ENCODE assay signal across 16 cellular contexts in the genomic region with DNA sequence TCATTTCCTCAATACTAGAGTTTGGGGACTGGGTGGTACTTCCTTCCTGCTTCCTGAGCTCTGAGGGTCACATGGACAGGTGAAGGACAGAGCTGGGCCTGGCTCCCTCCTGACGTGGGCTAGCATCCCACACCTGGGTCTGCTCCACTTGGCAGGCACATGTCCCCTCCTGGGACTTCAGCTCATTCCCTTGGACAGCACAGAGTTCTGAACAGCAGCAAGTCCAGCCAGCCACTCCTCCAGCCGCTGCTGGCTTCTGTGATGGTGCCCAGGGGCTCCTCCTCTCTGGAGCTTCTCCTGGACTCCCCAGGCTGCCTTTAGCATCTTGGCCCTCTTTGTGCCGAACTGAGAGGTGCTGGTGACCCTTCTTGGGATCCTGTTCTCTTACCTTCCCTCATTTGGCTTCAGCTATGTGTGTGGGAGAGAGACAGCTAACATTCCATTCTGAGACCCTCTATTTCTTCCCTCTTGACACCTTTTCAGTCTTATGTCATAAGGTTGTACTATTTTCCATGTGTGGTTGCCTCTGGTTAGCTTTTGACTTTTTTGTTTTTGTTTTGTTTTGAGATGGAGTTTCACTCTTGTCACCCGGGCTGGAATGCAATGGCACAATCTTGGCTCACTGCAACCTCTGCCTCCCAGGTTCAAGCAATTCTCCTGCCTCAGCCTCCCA.
DNase-seq lines count a peak whose midpoint lies in the region; ATAC-seq and TF ChIP-seq lines count a peak whose summit lies in the region.
"Had no signal": no experiment of that assay in that cellular context is flagged by ENCODE, and none has a peak within 500 bp of the region (broad histone marks: within the 10 kb centered on the region; RNA-seq: fewer than 3 reads in every experiment).

No MANE protein-coding gene starts in this region.

- H3K27ac ChIP-seq in CD8-positive, alpha-beta memory T cell (ENCODE audit: low read depth, low read length) = peak overlapping the region; percentile 41
- H3K27ac ChIP-seq: pancreas had no signal

- H3K4me1 ChIP-seq in CD8-positive, alpha-beta memory T cell (ENCODE audit: insufficient read depth, low read length) = peaks cover 66% of the 10 kb centered on the region

- H3K27me3 Mint-ChIP-seq in CD14-positive monocyte (ENCODE audit: low read depth in 3 of 3) (no peaks in the 10 kb centered on the region), natural killer cell (ENCODE audit: low read depth in 2 of 2) (no peaks in the 10 kb centered on the region)
- no peaks in the 10 kb centered on the region for H3K27me3 Mint-ChIP-seq in CD8-positive, alpha-beta memory T cell
- no peaks in the 10 kb centered on the region for H3K27me3 Mint-ChIP-seq in activated T-helper 17 cell treated with anti-CD3 and anti-CD28 coated beads, Interleukin-2, amount 50 U/mL, for 72 hours

- DNase-seq in CD14-positive monocyte (ENCODE audit: low spot score) = no peak
- DNase-seq in CD8-positive, alpha-beta memory T cell = peak in 2 of 5 donors; percentile 7 to 33
- DNase-seq in natural killer cell = no peak
- no peak for DNase-seq in germinal center (ENCODE audit: low spot score)
- no peak for DNase-seq in H4 (ENCODE audit: low spot score)
- DNase-seq: activated CD4-positive, CD25-positive, alpha-beta regulatory T cell treated with anti-CD3 and anti-CD28 coated beads, Interleukin-2, amount 50 U/mL, for 72 hours; BE2C; heart left ventricle; NCI-H1436; NCI-H2171 treated with DMSO at 0.1 percent for 48 hours; NCI-H748 treated with DMSO at 0.1 percent for 48 hours; pancreas; stimulated activated CD4-positive, alpha-beta T cell treated with anti-CD3 and anti-CD28 coated beads, Interleukin-1b, Interleukin-23, amount 100 ng/mL, for 48 hours; T-helper 9 cell had no signal

- CTCF ChIA-PET in CD8-positive, alpha-beta memory T cell (lab: Charles Lee) = interaction anchor here (0.7 to 4.8 kb wide), 6 partner anchors 8 to 106 kb away, joined by 3 to 19 read pairs (median 6); no protein-coding TSS in a partner anchor

- H3K9me3 Mint-ChIP-seq in CD14-positive monocyte (peaks cover 0 to 4% (median 0%) of the 10 kb centered on the region in 7 donors), natural killer cell (no peaks in the 10 kb centered on the region)
- H3K9me3 Mint-ChIP-seq in CD8-positive, alpha-beta memory T cell = no peaks in the 10 kb centered on the region
- H3K9me3 Mint-ChIP-seq in activated T-helper 17 cell treated with anti-CD3 and anti-CD28 coated beads, Interleukin-2, amount 50 U/mL, for 72 hours = no peaks in the 10 kb centered on the region

- H3K27ac Mint-ChIP-seq in CD14-positive monocyte = peak overlapping the region; percentile 92 to 100 (median 96)
- H3K27ac Mint-ChIP-seq in CD8-positive, alpha-beta memory T cell = peak overlapping the region; percentile 81 to 99 (median 96)
- H3K27ac Mint-ChIP-seq in activated T-helper 17 cell treated with anti-CD3 and anti-CD28 coated beads, Interleukin-2, amount 50 U/mL, for 72 hours = peak overlapping the region; percentile 95
- H3K27ac Mint-ChIP-seq in natural killer cell = peak overlapping the region; percentile 88 to 91

- no peaks in the 10 kb centered on the region for H3K36me3 ChIP-seq in CD8-positive, alpha-beta memory T cell (ENCODE audit: insufficient read depth, low read length)
- H3K36me3 ChIP-seq: BE2C, heart left ventricle, pancreas had no signal

- H3K4me3 Mint-ChIP-seq in CD14-positive monocyte (peak overlapping the region; percentile 70 to 87), natural killer cell (peak overlapping the region; percentile 70)
- H3K4me3 Mint-ChIP-seq in CD8-positive, alpha-beta memory T cell = peak overlapping the region; percentile 46 to 90 (median 80)
- H3K4me3 Mint-ChIP-seq in activated T-helper 17 cell treated with anti-CD3 and anti-CD28 coated beads, Interleukin-2, amount 50 U/mL, for 72 hours = peak overlapping the region; percentile 73

- POLR2A ChIA-PET in CD8-positive, alpha-beta memory T cell (lab: Charles Lee) = interaction anchor here (1.0 to 2.0 kb wide), 3 partner anchors 11 to 86 kb away, joined by 3 to 8 read pairs (median 3); no protein-coding TSS in a partner anchor

- peaks cover 61% of the 10 kb centered on the region for H3K4me1 Mint-ChIP-seq in CD14-positive monocyte
- peaks cover 78 to 92% (median 88%) of the 10 kb centered on the region in 3 donors for H3K4me1 Mint-ChIP-seq in CD8-positive, alpha-beta memory T cell
- H3K4me1 Mint-ChIP-seq in activated T-helper 17 cell treated with anti-CD3 and anti-CD28 coated beads, Interleukin-2, amount 50 U/mL, for 72 hours = peaks cover 50% of the 10 kb centered on the region
- H3K4me1 Mint-ChIP-seq in natural killer cell = peaks cover 63 to 65% of the 10 kb centered on the region in 2 donors

- H3K9me3 ChIP-seq in CD8-positive, alpha-beta memory T cell (ENCODE audit: low read length) = no peaks in the 10 kb centered on the region
- H3K9me3 ChIP-seq: BE2C, heart left ventricle, pancreas had no signal

- ATAC-seq in activated T-helper 17 cell treated with anti-CD3 and anti-CD28 coated beads, Interleukin-2, amount 50 U/mL, for 72 hours (replicated peaks) = no peak
- ATAC-seq in natural killer cell = no peak
- no peak for ATAC-seq in GM21737 (IDR thresholded peaks at IDR 0.05; ENCODE audit: unreplicated experiment)
- ATAC-seq: heart left ventricle, pancreas had no signal

- no peak overlapping the region for H3K4me3 ChIP-seq in CD8-positive, alpha-beta memory T cell (ENCODE audit: low read length)
- H3K4me3 ChIP-seq: heart left ventricle, pancreas had no signal

- no peaks in the 10 kb centered on the region for H3K27me3 ChIP-seq in CD8-positive, alpha-beta memory T cell (ENCODE audit: insufficient read depth, low read length, poor library complexity, severe bottlenecking)
- H3K27me3 ChIP-seq: BE2C, heart left ventricle, pancreas had no signal

- TF ChIP-seq CTCF in CD14-positive monocyte (IDR thresholded peaks at IDR 0.05) (no peak), natural killer cell (IDR thresholded peaks at IDR 0.05) (no peak)

- intact Hi-C loops in CD14-positive monocyte (cut with micrococcal nuclease) (loop anchor here in 1 of 2 donors (5.0 kb wide), 1 partner anchor 106 kb away; the partner anchor contains the start of gene B3GNT2), natural killer cell (cut with micrococcal nuclease) (no loop called here)

- H3K36me3 Mint-ChIP-seq in CD14-positive monocyte = no peaks in the 10 kb centered on the region
- peaks cover 0 to 3% (median 0%) of the 10 kb centered on the region in 3 donors for H3K36me3 Mint-ChIP-seq in CD8-positive, alpha-beta memory T cell
- peaks cover 11% of the 10 kb centered on the region for H3K36me3 Mint-ChIP-seq in activated T-helper 17 cell treated with anti-CD3 and anti-CD28 coated beads, Interleukin-2, amount 50 U/mL, for 72 hours (ENCODE audit: low read depth)
- no peaks in the 10 kb centered on the region for H3K36me3 Mint-ChIP-seq in natural killer cell
